1 cellular context compared by ENCODE assay signal in genomic region chr17:8963665-8964258, GRCh38.
TF ChIP-seq lines count a peak whose summit lies in the region.

No MANE protein-coding gene starts in this region.

TF ChIP-seq in GM12878, 131 proteins besides CTCF, POLR2A, EP300 and RAD21 (continued from another document and continues in another):
- no peak for TF ChIP-seq REST (IDR thresholded peaks at IDR 0.05; ENCODE audit: low read depth, low read length)
- TF ChIP-seq, protein P1, sequence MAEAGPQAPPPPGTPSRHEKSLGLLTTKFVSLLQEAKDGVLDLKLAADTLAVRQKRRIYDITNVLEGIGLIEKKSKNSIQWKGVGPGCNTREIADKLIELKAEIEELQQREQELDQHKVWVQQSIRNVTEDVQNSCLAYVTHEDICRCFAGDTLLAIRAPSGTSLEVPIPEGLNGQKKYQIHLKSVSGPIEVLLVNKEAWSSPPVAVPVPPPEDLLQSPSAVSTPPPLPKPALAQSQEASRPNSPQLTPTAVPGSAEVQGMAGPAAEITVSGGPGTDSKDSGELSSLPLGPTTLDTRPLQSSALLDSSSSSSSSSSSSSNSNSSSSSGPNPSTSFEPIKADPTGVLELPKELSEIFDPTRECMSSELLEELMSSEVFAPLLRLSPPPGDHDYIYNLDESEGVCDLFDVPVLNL (IDR thresholded peaks at IDR 0.05; ENCODE audit: low read depth, low read length), result no peak
- TF ChIP-seq ZSCAN29 (IDR thresholded peaks at IDR 0.05), result no peak
- TF ChIP-seq, protein P2, sequence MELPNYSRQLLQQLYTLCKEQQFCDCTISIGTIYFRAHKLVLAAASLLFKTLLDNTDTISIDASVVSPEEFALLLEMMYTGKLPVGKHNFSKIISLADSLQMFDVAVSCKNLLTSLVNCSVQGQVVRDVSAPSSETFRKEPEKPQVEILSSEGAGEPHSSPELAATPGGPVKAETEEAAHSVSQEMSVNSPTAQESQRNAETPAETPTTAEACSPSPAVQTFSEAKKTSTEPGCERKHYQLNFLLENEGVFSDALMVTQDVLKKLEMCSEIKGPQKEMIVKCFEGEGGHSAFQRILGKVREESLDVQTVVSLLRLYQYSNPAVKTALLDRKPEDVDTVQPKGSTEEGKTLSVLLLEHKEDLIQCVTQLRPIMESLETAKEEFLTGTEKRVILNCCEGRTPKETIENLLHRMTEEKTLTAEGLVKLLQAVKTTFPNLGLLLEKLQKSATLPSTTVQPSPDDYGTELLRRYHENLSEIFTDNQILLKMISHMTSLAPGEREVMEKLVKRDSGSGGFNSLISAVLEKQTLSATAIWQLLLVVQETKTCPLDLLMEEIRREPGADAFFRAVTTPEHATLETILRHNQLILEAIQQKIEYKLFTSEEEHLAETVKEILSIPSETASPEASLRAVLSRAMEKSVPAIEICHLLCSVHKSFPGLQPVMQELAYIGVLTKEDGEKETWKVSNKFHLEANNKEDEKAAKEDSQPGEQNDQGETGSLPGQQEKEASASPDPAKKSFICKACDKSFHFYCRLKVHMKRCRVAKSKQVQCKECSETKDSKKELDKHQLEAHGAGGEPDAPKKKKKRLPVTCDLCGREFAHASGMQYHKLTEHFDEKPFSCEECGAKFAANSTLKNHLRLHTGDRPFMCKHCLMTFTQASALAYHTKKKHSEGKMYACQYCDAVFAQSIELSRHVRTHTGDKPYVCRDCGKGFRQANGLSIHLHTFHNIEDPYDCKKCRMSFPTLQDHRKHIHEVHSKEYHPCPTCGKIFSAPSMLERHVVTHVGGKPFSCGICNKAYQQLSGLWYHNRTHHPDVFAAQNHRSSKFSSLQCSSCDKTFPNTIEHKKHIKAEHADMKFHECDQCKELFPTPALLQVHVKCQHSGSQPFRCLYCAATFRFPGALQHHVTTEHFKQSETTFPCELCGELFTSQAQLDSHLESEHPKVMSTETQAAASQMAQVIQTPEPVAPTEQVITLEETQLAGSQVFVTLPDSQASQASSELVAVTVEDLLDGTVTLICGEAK (IDR thresholded peaks at IDR 0.05; ENCODE audit: borderline replicate concordance), result 0 out of 2 replicates have a peak, but pooled peaks have one; percentile 33
- TF ChIP-seq GATAD2B (conservative IDR thresholded peaks at IDR 0.05; ENCODE audit: low read depth), result no peak
- TF ChIP-seq NBN (IDR thresholded peaks at IDR 0.05), result no peak
- peak; percentile 50; the same call in 1 of the 2 replicates for TF ChIP-seq PKNOX1 (IDR thresholded peaks at IDR 0.05)
- TF ChIP-seq BHLHE40 (IDR thresholded peaks at IDR 0.05; ENCODE audit: borderline replicate concordance in 1 of 2, low read depth in 2 of 2, low read length in 1 of 2), result no peak
- TF ChIP-seq, protein P3, sequence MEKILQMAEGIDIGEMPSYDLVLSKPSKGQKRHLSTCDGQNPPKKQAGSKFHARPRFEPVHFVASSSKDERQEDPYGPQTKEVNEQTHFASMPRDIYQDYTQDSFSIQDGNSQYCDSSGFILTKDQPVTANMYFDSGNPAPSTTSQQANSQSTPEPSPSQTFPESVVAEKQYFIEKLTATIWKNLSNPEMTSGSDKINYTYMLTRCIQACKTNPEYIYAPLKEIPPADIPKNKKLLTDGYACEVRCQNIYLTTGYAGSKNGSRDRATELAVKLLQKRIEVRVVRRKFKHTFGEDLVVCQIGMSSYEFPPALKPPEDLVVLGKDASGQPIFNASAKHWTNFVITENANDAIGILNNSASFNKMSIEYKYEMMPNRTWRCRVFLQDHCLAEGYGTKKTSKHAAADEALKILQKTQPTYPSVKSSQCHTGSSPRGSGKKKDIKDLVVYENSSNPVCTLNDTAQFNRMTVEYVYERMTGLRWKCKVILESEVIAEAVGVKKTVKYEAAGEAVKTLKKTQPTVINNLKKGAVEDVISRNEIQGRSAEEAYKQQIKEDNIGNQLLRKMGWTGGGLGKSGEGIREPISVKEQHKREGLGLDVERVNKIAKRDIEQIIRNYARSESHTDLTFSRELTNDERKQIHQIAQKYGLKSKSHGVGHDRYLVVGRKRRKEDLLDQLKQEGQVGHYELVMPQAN (conservative IDR thresholded peaks at IDR 0.05), result no peak
- 0 out of 2 replicates have a peak, but pooled peaks have one; percentile 12 for TF ChIP-seq MTA2 (IDR thresholded peaks at IDR 0.05; ENCODE audit: low read depth)
- TF ChIP-seq ESRRA (IDR thresholded peaks at IDR 0.05; ENCODE audit: low read length), result no peak
- no peak for TF ChIP-seq PAX8 (IDR thresholded peaks at IDR 0.05)
- TF ChIP-seq CHD1 (IDR thresholded peaks at IDR 0.05; ENCODE audit: low read depth, low read length), result no peak
- no peak for TF ChIP-seq IKZF2 (IDR thresholded peaks at IDR 0.05)
- no peak for TF ChIP-seq RELB (IDR thresholded peaks at IDR 0.05; ENCODE audit: low read depth)
- TF ChIP-seq IKZF1 (conservative IDR thresholded peaks at IDR 0.05), result 0 out of 2 replicates have a peak, but pooled peaks have one; percentile 9
- TF ChIP-seq, protein P4, sequence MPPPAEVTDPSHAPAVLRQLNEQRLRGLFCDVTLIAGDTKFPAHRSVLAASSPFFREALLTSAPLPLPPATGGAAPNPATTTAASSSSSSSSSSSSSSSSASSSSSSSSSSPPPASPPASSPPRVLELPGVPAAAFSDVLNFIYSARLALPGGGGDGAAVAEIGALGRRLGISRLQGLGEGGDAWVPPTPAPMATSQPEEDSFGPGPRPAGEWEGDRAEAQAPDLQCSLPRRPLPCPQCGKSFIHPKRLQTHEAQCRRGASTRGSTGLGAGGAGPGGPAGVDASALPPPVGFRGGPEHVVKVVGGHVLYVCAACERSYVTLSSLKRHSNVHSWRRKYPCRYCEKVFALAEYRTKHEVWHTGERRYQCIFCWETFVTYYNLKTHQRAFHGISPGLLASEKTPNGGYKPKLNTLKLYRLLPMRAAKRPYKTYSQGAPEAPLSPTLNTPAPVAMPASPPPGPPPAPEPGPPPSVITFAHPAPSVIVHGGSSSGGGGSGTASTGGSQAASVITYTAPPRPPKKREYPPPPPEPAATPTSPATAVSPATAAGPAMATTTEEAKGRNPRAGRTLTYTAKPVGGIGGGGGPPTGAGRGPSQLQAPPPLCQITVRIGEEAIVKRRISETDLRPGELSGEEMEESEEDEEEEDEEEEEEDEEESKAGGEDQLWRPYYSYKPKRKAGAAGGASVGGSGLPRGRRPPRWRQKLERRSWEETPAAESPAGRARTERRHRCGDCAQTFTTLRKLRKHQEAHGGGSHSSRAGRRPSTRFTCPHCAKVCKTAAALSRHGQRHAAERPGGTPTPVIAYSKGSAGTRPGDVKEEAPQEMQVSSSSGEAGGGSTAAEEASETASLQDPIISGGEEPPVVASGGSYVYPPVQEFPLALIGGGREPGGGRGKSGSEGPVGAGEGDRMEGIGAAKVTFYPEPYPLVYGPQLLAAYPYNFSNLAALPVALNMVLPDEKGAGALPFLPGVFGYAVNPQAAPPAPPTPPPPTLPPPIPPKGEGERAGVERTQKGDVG (CRISPR knock-in tag; IDR thresholded peaks at IDR 0.05), result no peak
- no peak for TF ChIP-seq SMARCA5 (IDR thresholded peaks at IDR 0.05)
- no peak for TF ChIP-seq ZNF207 (IDR thresholded peaks at IDR 0.05; ENCODE audit: borderline replicate concordance)
- TF ChIP-seq SREBF1 (IDR thresholded peaks at IDR 0.05; ENCODE audit: low read length), result no peak
- no peak for TF ChIP-seq RAD51 (IDR thresholded peaks at IDR 0.05)
- TF ChIP-seq JUND (IDR thresholded peaks at IDR 0.05; ENCODE audit: low read depth, low read length), result no peak
- TF ChIP-seq, protein P5, sequence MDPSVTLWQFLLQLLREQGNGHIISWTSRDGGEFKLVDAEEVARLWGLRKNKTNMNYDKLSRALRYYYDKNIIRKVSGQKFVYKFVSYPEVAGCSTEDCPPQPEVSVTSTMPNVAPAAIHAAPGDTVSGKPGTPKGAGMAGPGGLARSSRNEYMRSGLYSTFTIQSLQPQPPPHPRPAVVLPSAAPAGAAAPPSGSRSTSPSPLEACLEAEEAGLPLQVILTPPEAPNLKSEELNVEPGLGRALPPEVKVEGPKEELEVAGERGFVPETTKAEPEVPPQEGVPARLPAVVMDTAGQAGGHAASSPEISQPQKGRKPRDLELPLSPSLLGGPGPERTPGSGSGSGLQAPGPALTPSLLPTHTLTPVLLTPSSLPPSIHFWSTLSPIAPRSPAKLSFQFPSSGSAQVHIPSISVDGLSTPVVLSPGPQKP (IDR thresholded peaks at IDR 0.05; ENCODE audit: low read depth, low read length), result no peak
- TF ChIP-seq CBX5 (IDR thresholded peaks at IDR 0.05; ENCODE audit: low read depth), result no peak
- TF ChIP-seq, protein P6, sequence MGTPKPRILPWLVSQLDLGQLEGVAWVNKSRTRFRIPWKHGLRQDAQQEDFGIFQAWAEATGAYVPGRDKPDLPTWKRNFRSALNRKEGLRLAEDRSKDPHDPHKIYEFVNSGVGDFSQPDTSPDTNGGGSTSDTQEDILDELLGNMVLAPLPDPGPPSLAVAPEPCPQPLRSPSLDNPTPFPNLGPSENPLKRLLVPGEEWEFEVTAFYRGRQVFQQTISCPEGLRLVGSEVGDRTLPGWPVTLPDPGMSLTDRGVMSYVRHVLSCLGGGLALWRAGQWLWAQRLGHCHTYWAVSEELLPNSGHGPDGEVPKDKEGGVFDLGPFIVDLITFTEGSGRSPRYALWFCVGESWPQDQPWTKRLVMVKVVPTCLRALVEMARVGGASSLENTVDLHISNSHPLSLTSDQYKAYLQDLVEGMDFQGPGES (IDR thresholded peaks at IDR 0.05), result no peak
- no peak for TF ChIP-seq RBBP5 (conservative IDR thresholded peaks at IDR 0.05)
- no peak for TF ChIP-seq TARDBP (IDR thresholded peaks at IDR 0.05; ENCODE audit: borderline replicate concordance)
- no peak for TF ChIP-seq IRF4 (IDR thresholded peaks at IDR 0.05; ENCODE audit: low read depth, low read length)
- TF ChIP-seq NRF1 (conservative IDR thresholded peaks at IDR 0.05; ENCODE audit: low read depth, low read length), result no peak
- TF ChIP-seq NR2F1 (conservative IDR thresholded peaks at IDR 0.05), result no peak
- TF ChIP-seq EGR1 (IDR thresholded peaks at IDR 0.05; ENCODE audit: borderline replicate concordance in 1 of 2, low read depth in 2 of 2, low read length in 2 of 2), result no peak
- no peak for TF ChIP-seq FOXK2 (IDR thresholded peaks at IDR 0.05)
- TF ChIP-seq SMC3 (IDR thresholded peaks at IDR 0.05; ENCODE audit: borderline replicate concordance, low read length), result no peak; the same call in 1 of the 2 replicates
- TF ChIP-seq PAX5 (IDR thresholded peaks at IDR 0.05; ENCODE audit: borderline replicate concordance, low read depth, low read length), result no peak
- TF ChIP-seq, protein P7, sequence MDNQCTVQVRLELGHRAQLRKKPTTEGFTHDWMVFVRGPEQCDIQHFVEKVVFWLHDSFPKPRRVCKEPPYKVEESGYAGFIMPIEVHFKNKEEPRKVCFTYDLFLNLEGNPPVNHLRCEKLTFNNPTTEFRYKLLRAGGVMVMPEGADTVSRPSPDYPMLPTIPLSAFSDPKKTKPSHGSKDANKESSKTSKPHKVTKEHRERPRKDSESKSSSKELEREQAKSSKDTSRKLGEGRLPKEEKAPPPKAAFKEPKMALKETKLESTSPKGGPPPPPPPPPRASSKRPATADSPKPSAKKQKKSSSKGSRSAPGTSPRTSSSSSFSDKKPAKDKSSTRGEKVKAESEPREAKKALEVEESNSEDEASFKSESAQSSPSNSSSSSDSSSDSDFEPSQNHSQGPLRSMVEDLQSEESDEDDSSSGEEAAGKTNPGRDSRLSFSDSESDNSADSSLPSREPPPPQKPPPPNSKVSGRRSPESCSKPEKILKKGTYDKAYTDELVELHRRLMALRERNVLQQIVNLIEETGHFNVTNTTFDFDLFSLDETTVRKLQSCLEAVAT (IDR thresholded peaks at IDR 0.05), result 0 out of 2 replicates have a peak, but pooled peaks have one; percentile 37
- TF ChIP-seq ZNF217 (IDR thresholded peaks at IDR 0.05), result no peak
- no peak for TF ChIP-seq NFXL1 (IDR thresholded peaks at IDR 0.05; ENCODE audit: borderline replicate concordance)
